In genomic region chr6:130968486-130968885, GRCh38 we compare ENCODE assay signal across 16 cellular contexts.
DNase-seq lines count a peak whose midpoint lies in the region; FAIRE-seq and TF ChIP-seq lines count a peak whose summit lies in the region.
"Had no signal": no experiment of that assay in that cellular context is flagged by ENCODE, and none has a peak within 500 bp of the region (broad histone marks: within the 10 kb centered on the region; RNA-seq: fewer than 3 reads in every experiment).

No MANE protein-coding gene starts in this region.

- H3K14ac ChIP-seq in mesenchymal stem cell (ENCODE audit: low read length in 2 of 2): no peak overlapping the region

- H3K36me3 Mint-ChIP-seq in astrocyte (ENCODE audit: low read depth, unreplicated experiment): no peaks in the 10 kb centered on the region
- H3K36me3 Mint-ChIP-seq: activated naive CD8-positive, alpha-beta T cell treated with anti-CD3 and anti-CD28 coated beads for 36 hours; naive thymus-derived CD8-positive, alpha-beta T cell; stimulated activated effector memory CD8-positive, alpha-beta T cell treated with anti-CD3 and anti-CD28 coated beads, Interleukin-12 subunit alpha, Interleukin-12 subunit beta, amount 100 ng/mL, for 72 hours had no signal

- H4K8ac ChIP-seq in mesenchymal stem cell (ENCODE audit: low read length): no peak overlapping the region

- no peak overlapping the region for H2AFZ ChIP-seq in astrocyte (ENCODE audit: low read depth, low read length)
- no peak overlapping the region for H2AFZ ChIP-seq in mesenchymal stem cell (ENCODE audit: low read depth, low read length)

- intact Hi-C loops in stomach (cut with DNase I; ENCODE audit: low total_unique reads): no loop called here
- intact Hi-C loops in prostate gland (cut with DNase I): no loop called here

- no peak overlapping the region for H2BK5ac ChIP-seq in mesenchymal stem cell (ENCODE audit: low read depth, low read length, poor library complexity, severe bottlenecking)

- in situ Hi-C loops in G401 (cut with HindIII; ENCODE audit: low sequenced_read_pairs): no loop called here

- 0% methylated on average over 1 of the region's 4 CpGs for WGBS in mesenchymal stem cell
- WGBS in stomach, 5 donors: 52 to 74% (median 71%) methylated on average over 4 of the region's 4 CpGs
- 54% methylated on average over 4 of the region's 4 CpGs for WGBS in prostate gland

- H3K79me1 ChIP-seq in mesenchymal stem cell (replicated peaks; ENCODE audit: low read length, poor library complexity, severe bottlenecking): peaks cover 35% of the 10 kb centered on the region

- no peak overlapping the region for H2BK120ac ChIP-seq in mesenchymal stem cell (ENCODE audit: low read depth, low read length)

- peaks cover 15% of the 10 kb centered on the region for H3K4me1 ChIP-seq in astrocyte (ENCODE audit: insufficient read depth, low read length)
- peaks cover 2% of the 10 kb centered on the region for H3K4me1 ChIP-seq in mesenchymal stem cell (ENCODE audit: control insufficient read depth, insufficient read depth, low read depth, low read length)
- H3K4me1 ChIP-seq in stomach: peaks cover 0 to 49% (median 28%) of the 10 kb centered on the region in 4 donors
- H3K4me1 ChIP-seq in prostate gland (replicated peaks): no peaks in the 10 kb centered on the region

- H3K4me2 ChIP-seq in astrocyte (ENCODE audit: low read length) (no peak overlapping the region), mesenchymal stem cell (ENCODE audit: low read length, poor library complexity, severe bottlenecking) (no peak overlapping the region)

- H3K27me3 ChIP-seq in astrocyte (ENCODE audit: insufficient read depth, low read length): no peaks in the 10 kb centered on the region
- no peaks in the 10 kb centered on the region for H3K27me3 ChIP-seq in mesenchymal stem cell (ENCODE audit: control insufficient read depth in 1 of 2, insufficient read depth in 1 of 2, low read length in 2 of 2)
- no peaks in the 10 kb centered on the region for H3K27me3 ChIP-seq in stomach
- H3K27me3 ChIP-seq in prostate gland (replicated peaks; ENCODE audit: insufficient read depth): no peaks in the 10 kb centered on the region

- H3K4me3 ChIP-seq in astrocyte (ENCODE audit: insufficient read depth, low read depth, low read length) (no peak overlapping the region), mesenchymal stem cell (ENCODE audit: insufficient read depth in 1 of 2, low read depth in 1 of 2, low read length in 2 of 2) (peak overlapping the region in 1 of 2 experiments; percentile 82), stomach (peak overlapping the region in 2 of 4 donors; percentile 3 to 33), prostate gland (no peak overlapping the region)

- H4K91ac ChIP-seq in mesenchymal stem cell (ENCODE audit: low read length): no peak overlapping the region

- H3K9ac ChIP-seq in astrocyte (ENCODE audit: low read length) (no peak overlapping the region), mesenchymal stem cell (ENCODE audit: low read length) (peak overlapping the region; percentile 91)

- H3K23ac ChIP-seq in mesenchymal stem cell (ENCODE audit: low read length in 2 of 2): no peak overlapping the region

- no peak for TF ChIP-seq POLR2A in stomach (IDR thresholded peaks at IDR 0.05)
- TF ChIP-seq POLR2A in prostate gland (IDR thresholded peaks at IDR 0.05): no peak

- no peaks in the 10 kb centered on the region for H3K9me3 ChIP-seq in astrocyte (ENCODE audit: insufficient read depth, low read depth, low read length)
- no peaks in the 10 kb centered on the region for H3K9me3 ChIP-seq in mesenchymal stem cell (ENCODE audit: control insufficient read depth, low read length)
- no peaks in the 10 kb centered on the region for H3K9me3 ChIP-seq in stomach
- H3K9me3 ChIP-seq in prostate gland: no peaks in the 10 kb centered on the region

- no peak overlapping the region for H2AK5ac ChIP-seq in mesenchymal stem cell (ENCODE audit: low read length, severe bottlenecking)

- H3K4me1 Mint-ChIP-seq in astrocyte (ENCODE audit: low read depth, unreplicated experiment): peaks cover 51% of the 10 kb centered on the region
- H3K4me1 Mint-ChIP-seq: central memory CD8-positive, alpha-beta T cell; naive thymus-derived CD8-positive, alpha-beta T cell; stimulated activated effector memory CD8-positive, alpha-beta T cell treated with anti-CD3 and anti-CD28 coated beads, Interleukin-12 subunit alpha, Interleukin-12 subunit beta, amount 100 ng/mL, for 72 hours had no signal

- H3K27me3 Mint-ChIP-seq in astrocyte (ENCODE audit: low read depth, unreplicated experiment): no peaks in the 10 kb centered on the region
- H3K27me3 Mint-ChIP-seq: activated naive CD8-positive, alpha-beta T cell treated with anti-CD3 and anti-CD28 coated beads for 36 hours; central memory CD8-positive, alpha-beta T cell; IgD-negative memory B cell; naive thymus-derived CD8-positive, alpha-beta T cell had no signal

- no peak for TF ChIP-seq EP300 in stomach (IDR thresholded peaks at IDR 0.05)

- H3K27ac ChIP-seq in astrocyte (ENCODE audit: low read depth, low read length): no peak overlapping the region
- H3K27ac ChIP-seq in mesenchymal stem cell (ENCODE audit: low read length, poor library complexity, severe bottlenecking): no peak overlapping the region
- peak overlapping the region in 3 of 5 donors; percentile 32 to 78 (median 65) for H3K27ac ChIP-seq in stomach
- H3K27ac ChIP-seq in prostate gland: no peak overlapping the region

- H3K4ac ChIP-seq in mesenchymal stem cell (ENCODE audit: low read depth in 1 of 2, low read length in 2 of 2): no peak overlapping the region

- peak; percentile 11 for DNase-seq in G401 (ENCODE audit: low spot score)
- peak; percentile 37 for DNase-seq in astrocyte (ENCODE audit: low read depth)
- DNase-seq in mesenchymal stem cell: no peak
- DNase-seq in stomach: no peak
- DNase-seq in NCI-H510A (lab: John Stamatoyannopoulos, UW): no peak
- no peak for DNase-seq in prostate gland (ENCODE audit: low spot score)
- no peak for DNase-seq in HuH-7 (ENCODE audit: low spot score)
- DNase-seq in nucleus accumbens (lab: John Stamatoyannopoulos, UW): no peak
- DNase-seq: activated CD4-positive, alpha-beta T cell treated with anti-CD3 and anti-CD28 coated beads, Interleukin-2, amount 50 U/mL, for 1 hour; activated naive CD8-positive, alpha-beta T cell treated with anti-CD3 and anti-CD28 coated beads for 36 hours; C1 segment of cervical spinal cord; naive thymus-derived CD8-positive, alpha-beta T cell; NCI-H1092 treated with DMSO at 0.1 percent for 48 hours had no signal

- FAIRE-seq in astrocyte (lab: Jason Lieb, UNC): no peak

- H2BK12ac ChIP-seq in mesenchymal stem cell (ENCODE audit: low read length in 2 of 2): no peak overlapping the region

- peaks cover 2% of the 10 kb centered on the region for H3K9me3 Mint-ChIP-seq in astrocyte (ENCODE audit: unreplicated experiment)
- H3K9me3 Mint-ChIP-seq: activated naive CD8-positive, alpha-beta T cell treated with anti-CD3 and anti-CD28 coated beads for 36 hours; central memory CD8-positive, alpha-beta T cell; IgD-negative memory B cell; naive thymus-derived CD8-positive, alpha-beta T cell; stimulated activated effector memory CD8-positive, alpha-beta T cell treated with anti-CD3 and anti-CD28 coated beads, Interleukin-12 subunit alpha, Interleukin-12 subunit beta, amount 100 ng/mL, for 72 hours had no signal

- H2BK15ac ChIP-seq in mesenchymal stem cell (ENCODE audit: low read depth, poor library complexity, severe bottlenecking): no peak overlapping the region

- peaks cover 6% of the 10 kb centered on the region for H4K20me1 ChIP-seq in astrocyte (ENCODE audit: insufficient read depth, low read length)

- no peak overlapping the region for H3K18ac ChIP-seq in mesenchymal stem cell (ENCODE audit: low read depth in 1 of 2, low read length in 2 of 2)

- H3K27ac Mint-ChIP-seq in astrocyte (ENCODE audit: unreplicated experiment): peak overlapping the region; percentile 83
- H3K27ac Mint-ChIP-seq: activated naive CD8-positive, alpha-beta T cell treated with anti-CD3 and anti-CD28 coated beads for 36 hours; stimulated activated effector memory CD8-positive, alpha-beta T cell treated with anti-CD3 and anti-CD28 coated beads, Interleukin-12 subunit alpha, Interleukin-12 subunit beta, amount 100 ng/mL, for 72 hours had no signal

- no peak overlapping the region for H3K4me3 Mint-ChIP-seq in astrocyte (ENCODE audit: unreplicated experiment)
- H3K4me3 Mint-ChIP-seq: activated naive CD8-positive, alpha-beta T cell treated with anti-CD3 and anti-CD28 coated beads for 36 hours; central memory CD8-positive, alpha-beta T cell; IgD-negative memory B cell; naive thymus-derived CD8-positive, alpha-beta T cell; stimulated activated effector memory CD8-positive, alpha-beta T cell treated with anti-CD3 and anti-CD28 coated beads, Interleukin-12 subunit alpha, Interleukin-12 subunit beta, amount 100 ng/mL, for 72 hours had no signal

- H3K79me2 ChIP-seq in astrocyte (ENCODE audit: insufficient read depth, low read length): peaks cover 43% of the 10 kb centered on the region

- no peaks in the 10 kb centered on the region for H3K36me3 ChIP-seq in astrocyte (ENCODE audit: insufficient read depth, low read length)
- no peaks in the 10 kb centered on the region for H3K36me3 ChIP-seq in mesenchymal stem cell (ENCODE audit: control insufficient read depth in 1 of 2, insufficient read depth in 2 of 2, low read depth in 1 of 2, low read length in 2 of 2)
- no peaks in the 10 kb centered on the region for H3K36me3 ChIP-seq in stomach
- no peaks in the 10 kb centered on the region for H3K36me3 ChIP-seq in prostate gland

- TF ChIP-seq CTCF in astrocyte (IDR thresholded peaks at IDR 0.05; ENCODE audit: insufficient read depth, low read depth, low read length) (no peak), stomach (IDR thresholded peaks at IDR 0.05) (no peak), prostate gland (IDR thresholded peaks at IDR 0.05) (no peak)

Comparison
In these comparisons a context has a peak if more than half of its experiments do, and no peak if none do; other contexts are left out.
1. DNase-seq: peak in G401 (single experiment) and astrocyte (single experiment); none in mesenchymal stem cell (single experiment), stomach (single experiment), NCI-H510A (single experiment), prostate gland (single experiment), HuH-7 (single experiment) and nucleus accumbens (0 of 56).
2. H3K27ac ChIP-seq: peak in stomach (3 of 5); none in astrocyte (single experiment), mesenchymal stem cell (single experiment) and prostate gland (0 of 2).